In the genomic region with DNA sequence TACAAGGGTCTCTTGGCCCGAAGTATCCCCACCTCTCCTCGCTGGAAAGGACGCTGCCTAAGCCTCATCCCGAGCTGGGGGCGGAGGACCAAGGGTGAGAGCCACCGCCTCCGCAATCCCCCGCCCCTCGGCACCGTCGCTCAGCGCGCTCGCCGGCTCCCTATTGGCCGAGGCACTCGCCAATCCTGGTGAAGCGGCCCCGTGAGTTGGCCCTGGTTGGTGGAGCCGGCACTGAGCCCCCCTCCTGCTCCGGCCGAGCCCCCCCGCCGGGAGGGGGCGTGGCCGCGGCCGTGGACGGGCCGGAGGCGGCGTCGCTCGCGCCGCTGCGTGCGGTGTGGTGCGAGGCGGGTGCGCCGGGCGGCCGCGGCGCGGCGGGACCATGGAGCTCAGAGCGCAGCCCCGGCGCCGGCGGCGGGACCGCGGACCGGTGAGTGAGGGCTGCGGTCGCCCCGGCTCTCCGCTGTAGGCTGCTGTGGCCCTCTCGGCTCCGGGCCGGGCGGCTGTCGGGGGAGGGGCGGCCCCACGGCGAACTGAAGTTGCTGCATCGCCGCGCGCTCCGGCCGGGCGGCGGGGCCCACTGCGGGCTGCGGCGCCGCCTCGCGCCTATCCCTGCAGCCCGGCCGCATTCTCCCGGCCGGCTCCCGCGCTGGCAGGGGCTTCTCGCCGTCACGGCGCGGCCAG, we compare ENCODE assay signal across 8 cellular contexts. TPM values are rescaled to one million over a fixed set of nuclear protein-coding genes. Genes with fewer than 3 reads are reported as not detected.
A peak's percentile ranks its signal among the peaks of the same experiment; 100 is the strongest.
DNase-seq lines count a peak whose midpoint lies in the region; ATAC-seq, FAIRE-seq and TF ChIP-seq lines count a peak whose summit lies in the region.

Gene WASF3, plus strand, starts transcription at position 291 of the 681 bp plus-strand sequence. CDS start 84,588 bp downstream, outside the sequence.

- TF ChIP-seq CTCF in Calu3 (IDR thresholded peaks at IDR 0.05; ENCODE audit: unreplicated experiment): no peak
- no peak for TF ChIP-seq CTCF in transverse colon (IDR thresholded peaks at IDR 0.05)

- H3K27me3 Mint-ChIP-seq in Calu3 (ENCODE audit: unreplicated experiment): peaks cover 27% of the 10 kb centered on the region

- no peaks in the 10 kb centered on the region for H3K27me3 ChIP-seq in neuron (ENCODE audit: insufficient read depth, low read length)
- H3K27me3 ChIP-seq in transverse colon: peaks cover 72% of the 10 kb centered on the region

- no TSS peak for BruUV-seq in Calu3 (replicated peaks; lab: Mats Ljungman, UMichigan)

- peak; percentile 88 for ATAC-seq in GM21447 (IDR thresholded peaks at IDR 0.05; ENCODE audit: unreplicated experiment)
- peak; percentile 70 to 96 for ATAC-seq in activated naive CD4-positive, alpha-beta T cell treated with anti-CD3 and anti-CD28 coated beads, Interleukin-2, amount 50 U/mL, for 72 hours

- no peak for TF ChIP-seq POLR2A in transverse colon (IDR thresholded peaks at IDR 0.05)

- CTCF ChIA-PET in Calu3 (lab: Charles Lee): no interaction called here

- H3K9me3 Mint-ChIP-seq in Calu3 (ENCODE audit: low read depth, unreplicated experiment): no peaks in the 10 kb centered on the region
- no peaks in the 10 kb centered on the region for H3K9me3 Mint-ChIP-seq in activated naive CD4-positive, alpha-beta T cell treated with anti-CD3 and anti-CD28 coated beads, Interleukin-2, amount 50 U/mL, for 72 hours

- peak within 1 kb of the TSS; percentile 70 for H3K4me3 Mint-ChIP-seq in Calu3 (ENCODE audit: low read depth, unreplicated experiment)

- WGBS in transverse colon (ENCODE audit: low coverage in 1 of 2), 2 donors: 4% methylated on average over 51 of the region's 94 CpGs; no CpG with 5 or more reads in 1 of the 2 donors

- H3K4me3 ChIP-seq in neuron (ENCODE audit: low read length): peak within 1 kb of the TSS; percentile 52
- H3K4me3 ChIP-seq in transverse colon: peak within 1 kb of the TSS; percentile 58 to 83 (median 81)

- no peaks in the 10 kb centered on the region for H3K36me3 ChIP-seq in neuron (ENCODE audit: insufficient read depth, low read length)
- no peaks in the 10 kb centered on the region for H3K36me3 ChIP-seq in transverse colon

- FAIRE-seq in HTR-8/SVneo (lab: Jason Lieb, UNC): peak; percentile 94

- DNase-seq in Calu3 (peak; percentile 92), HTR-8/SVneo (ENCODE audit: insufficient read length, low spot score) (peak; percentile 93), NOMO-1 (lab: John Stamatoyannopoulos, UW; ENCODE audit: unreplicated experiment in 2 of 2) (peak; percentile 64 to 82), glomerular visceral epithelial cell (ENCODE audit: extremely low spot score) (peak; percentile 95), transverse colon (peak; percentile 86)
- DNase-seq in activated naive CD4-positive, alpha-beta T cell treated with anti-CD3 and anti-CD28 coated beads, Interleukin-2, amount 50 U/mL, for 72 hours (ENCODE audit: low spot score in 2 of 2): peak in 1 of 2 donors; percentile 63

- H3K27ac ChIP-seq in transverse colon: peak within 1 kb of the TSS; percentile 55 to 79 (median 62)

- in situ Hi-C loops in transverse colon (cut with MboI; ENCODE audit: low pct_ligation_motif_present in 1 of 4, low pct_unique_long_range_greater_than_20kb in 1 of 4, low sequenced_read_pairs in 3 of 4): no loop called here

- H3K36me3 Mint-ChIP-seq in Calu3 (ENCODE audit: insufficient read depth, unreplicated experiment): peaks cover 8% of the 10 kb centered on the region
- peaks cover 7 to 13% of the 10 kb centered on the region in 2 donors for H3K36me3 Mint-ChIP-seq in activated naive CD4-positive, alpha-beta T cell treated with anti-CD3 and anti-CD28 coated beads, Interleukin-2, amount 50 U/mL, for 72 hours

- no peak within 1 kb of the TSS for H3K27ac Mint-ChIP-seq in Calu3 (ENCODE audit: unreplicated experiment)
- H3K27ac Mint-ChIP-seq in activated naive CD4-positive, alpha-beta T cell treated with anti-CD3 and anti-CD28 coated beads, Interleukin-2, amount 50 U/mL, for 72 hours: no peak within 1 kb of the TSS

- TF ChIP-seq EP300 in transverse colon (IDR thresholded peaks at IDR 0.05; ENCODE audit: low read depth): no peak

- peak within 1 kb of the TSS; percentile 78 for H2AFZ ChIP-seq in neuron (ENCODE audit: low read depth, low read length)

- H3K9me3 ChIP-seq in neuron (ENCODE audit: low read length) (peaks cover 2% of the 10 kb centered on the region), transverse colon (no peaks in the 10 kb centered on the region)

- H3K4me1 Mint-ChIP-seq in Calu3 (ENCODE audit: low read depth, unreplicated experiment): no peaks in the 10 kb centered on the region

- peaks cover 27% of the 10 kb centered on the region for H3K4me1 ChIP-seq in neuron (ENCODE audit: insufficient read depth, low read length)
- H3K4me1 ChIP-seq in transverse colon: peaks cover 0 to 20% (median 6%) of the 10 kb centered on the region in 4 donors

- intact Hi-C loops in Calu3 (cut with micrococcal nuclease; ENCODE audit: unreplicated experiment): no loop called here
- intact Hi-C loops in transverse colon (cut with DNase I; ENCODE audit: low total_unique reads): no loop called here

RNA-seq across cellular contexts. Expression of gene WASF3, which starts in this region (rescaled TPM):
- total RNA-seq in Calu3 (2022) (8.7 and 10.1 TPM in 2 replicates), transverse colon (1 to 10 TPM in 2 of 4 donors, under 1 TPM in 2; 0.75 to 4.9 (median 2.3) TPM)
- total RNA-seq in activated naive CD4-positive, alpha-beta T cell treated with anti-CD3 and anti-CD28 coated beads, Interleukin-2, amount 50 U/mL, for 72 hours: under 1 TPM; 0.11 to 0.41 TPM

Comparison
In these comparisons a context has a peak if more than half of its experiments do, and no peak if none do; other contexts are left out.
1. Peak in ATAC-seq in activated naive CD4-positive, alpha-beta T cell treated with anti-CD3 and anti-CD28 coated beads, Interleukin-2, amount 50 U/mL, for 72 hours; RNA of the gene not detected or under 1 TPM.